Comparison of ENCODE assay signal across 11 cellular contexts in the genomic region with DNA sequence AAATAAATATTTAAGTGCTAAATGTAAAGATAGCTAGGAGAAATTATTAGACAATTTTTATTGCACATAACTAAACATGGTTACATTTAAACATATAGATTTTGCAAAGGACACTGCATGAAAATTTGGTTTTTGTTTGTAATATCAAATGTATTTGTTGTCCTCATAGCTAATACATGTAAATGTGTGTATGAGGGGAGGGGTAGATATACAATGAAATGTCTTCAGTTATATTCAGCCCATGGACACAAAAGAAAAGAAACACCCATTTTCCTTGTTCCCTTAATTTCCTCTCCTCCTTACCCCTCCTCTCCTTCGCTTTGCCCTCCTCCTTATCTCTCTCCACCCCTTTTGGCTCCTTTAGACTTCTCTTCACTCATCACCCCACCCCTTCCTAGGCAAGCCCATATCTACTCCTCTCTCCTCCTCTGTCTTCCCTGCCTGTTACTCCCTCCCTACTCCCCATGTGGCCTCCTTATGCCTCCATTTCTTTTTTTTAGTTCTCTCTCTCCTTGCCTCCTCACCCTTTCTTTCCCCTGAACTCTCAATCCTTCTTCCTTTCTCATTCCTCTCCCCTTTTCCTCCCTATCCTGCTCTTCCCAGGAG. TPM values are rescaled to one million over a fixed set of nuclear protein-coding genes. Genes with fewer than 3 reads are reported as not detected.
DNase-seq lines count a peak whose midpoint lies in the region; ATAC-seq and TF ChIP-seq lines count a peak whose summit lies in the region.
"Had no signal": no experiment of that assay in that cellular context is flagged by ENCODE, and none has a peak within 500 bp of the region (broad histone marks: within the 10 kb centered on the region; RNA-seq: fewer than 3 reads in every experiment).

No MANE protein-coding gene starts in this region.

- CTCF ChIA-PET in AG04450 (lab: Charles Lee) = interaction anchor here (1.2 to 4.9 kb wide), 7 partner anchors 9 to 450 kb away, joined by 3 to 101 read pairs (median 5); no protein-coding TSS in a partner anchor

- H3K9me3 ChIP-seq in AG04450 (ENCODE audit: control insufficient read depth, insufficient read depth, low read length) (no peaks in the 10 kb centered on the region), gastroesophageal sphincter (no peaks in the 10 kb centered on the region)

- 7 to 15% methylated on average over 1 of the region's 1 CpG for WGBS in gastroesophageal sphincter (ENCODE audit: low coverage in 1 of 2), 2 donors

- peak; percentile 26 to 30 for TF ChIP-seq POLR2A in gastroesophageal sphincter (IDR thresholded peaks at IDR 0.05)
- no peak for TF ChIP-seq POLR2A in GM18505 (IDR thresholded peaks at IDR 0.05; ENCODE audit: borderline replicate concordance, extremely low read depth, insufficient read depth, insufficient read length)

- peaks cover 0 to 45% (median 8%) of the 10 kb centered on the region in 3 donors for H3K4me1 ChIP-seq in gastroesophageal sphincter

- no peaks in the 10 kb centered on the region for H3K27me3 ChIP-seq in AG04450 (ENCODE audit: control insufficient read depth, insufficient read depth, low read length)
- H3K27me3 ChIP-seq in gastroesophageal sphincter = no peaks in the 10 kb centered on the region

- H3K36me3 ChIP-seq in gastroesophageal sphincter = no peaks in the 10 kb centered on the region

- peak overlapping the region; percentile 69 for H3K4me3 ChIP-seq in AG04450 (ENCODE audit: low read depth, low read length)
- peak overlapping the region; percentile 54 to 98 for H3K4me3 ChIP-seq in gastroesophageal sphincter

- TF ChIP-seq EP300 in gastroesophageal sphincter (IDR thresholded peaks at IDR 0.05) = no peak

- TF ChIP-seq CTCF in AG04450 (IDR thresholded peaks at IDR 0.05; ENCODE audit: low read depth, low read length) (no peak), gastroesophageal sphincter (IDR thresholded peaks at IDR 0.05) (no peak), GM10266 (IDR thresholded peaks at IDR 0.05; ENCODE audit: control insufficient read depth, insufficient read depth, low read depth, missing control alignments) (no peak)

- ATAC-seq in gastroesophageal sphincter = peak; percentile 91
- ATAC-seq in GM18505 (IDR thresholded peaks at IDR 0.05; ENCODE audit: unreplicated experiment) = no peak
- ATAC-seq: activated T-cell treated with anti-CD3 and anti-CD28 coated beads, Interleukin-2, amount 50 U/mL, for 4 hours had no signal

- POLR2A ChIA-PET in AG04450 (lab: Yijun Ruan, JAX) = interaction anchor here (1.1 kb wide), 1 partner anchor 177 kb away, joined by 3 read pairs; no protein-coding TSS in a partner anchor

- DNase-seq in AG04450 (ENCODE audit: low read depth, low spot score) (peak; percentile 80), non-pigmented ciliary epithelial cell (ENCODE audit: low read depth) (peak; percentile 67), GM10266 (ENCODE audit: extremely low spot score) (no peak), NCI-H1092 treated with DMSO at 0.1 percent for 48 hours (lab: John Stamatoyannopoulos, UW) (no peak)
- DNase-seq in stimulated activated CD4-positive, alpha-beta T cell treated with anti-CD3 and anti-CD28 coated beads, Interleukin-2, amount 100 ng/mL, for 24 hours = no peak
- DNase-seq: activated T-cell treated with anti-CD3 and anti-CD28 coated beads, Interleukin-2, amount 50 U/mL, for 4 hours; CD4-positive, CD25-positive, alpha-beta regulatory T cell had no signal

- H3K27ac ChIP-seq in AG04450 (ENCODE audit: low read depth, low read length) (peak overlapping the region; percentile 53), gastroesophageal sphincter (peak overlapping the region; percentile 83 to 97 (median 86))

TF ChIP-seq in PFSK-1, 5 proteins besides CTCF, POLR2A, EP300 and RAD21:
- TF ChIP-seq POLR2AphosphoS5 (IDR thresholded peaks at IDR 0.05; ENCODE audit: low read depth, low read length) (peak; percentile 75), TAF1 (IDR thresholded peaks at IDR 0.05; ENCODE audit: borderline replicate concordance, insufficient read depth, low read length) (no peak), FOXP2 (optimal IDR thresholded peaks at IDR 0.05; ENCODE audit: borderline replicate concordance, extremely low read depth, extremely low read length, insufficient read depth) (no peak), SIN3A (IDR thresholded peaks at IDR 0.05; ENCODE audit: borderline replicate concordance, insufficient read depth, low read length) (no peak)
- TF ChIP-seq, protein P1, sequence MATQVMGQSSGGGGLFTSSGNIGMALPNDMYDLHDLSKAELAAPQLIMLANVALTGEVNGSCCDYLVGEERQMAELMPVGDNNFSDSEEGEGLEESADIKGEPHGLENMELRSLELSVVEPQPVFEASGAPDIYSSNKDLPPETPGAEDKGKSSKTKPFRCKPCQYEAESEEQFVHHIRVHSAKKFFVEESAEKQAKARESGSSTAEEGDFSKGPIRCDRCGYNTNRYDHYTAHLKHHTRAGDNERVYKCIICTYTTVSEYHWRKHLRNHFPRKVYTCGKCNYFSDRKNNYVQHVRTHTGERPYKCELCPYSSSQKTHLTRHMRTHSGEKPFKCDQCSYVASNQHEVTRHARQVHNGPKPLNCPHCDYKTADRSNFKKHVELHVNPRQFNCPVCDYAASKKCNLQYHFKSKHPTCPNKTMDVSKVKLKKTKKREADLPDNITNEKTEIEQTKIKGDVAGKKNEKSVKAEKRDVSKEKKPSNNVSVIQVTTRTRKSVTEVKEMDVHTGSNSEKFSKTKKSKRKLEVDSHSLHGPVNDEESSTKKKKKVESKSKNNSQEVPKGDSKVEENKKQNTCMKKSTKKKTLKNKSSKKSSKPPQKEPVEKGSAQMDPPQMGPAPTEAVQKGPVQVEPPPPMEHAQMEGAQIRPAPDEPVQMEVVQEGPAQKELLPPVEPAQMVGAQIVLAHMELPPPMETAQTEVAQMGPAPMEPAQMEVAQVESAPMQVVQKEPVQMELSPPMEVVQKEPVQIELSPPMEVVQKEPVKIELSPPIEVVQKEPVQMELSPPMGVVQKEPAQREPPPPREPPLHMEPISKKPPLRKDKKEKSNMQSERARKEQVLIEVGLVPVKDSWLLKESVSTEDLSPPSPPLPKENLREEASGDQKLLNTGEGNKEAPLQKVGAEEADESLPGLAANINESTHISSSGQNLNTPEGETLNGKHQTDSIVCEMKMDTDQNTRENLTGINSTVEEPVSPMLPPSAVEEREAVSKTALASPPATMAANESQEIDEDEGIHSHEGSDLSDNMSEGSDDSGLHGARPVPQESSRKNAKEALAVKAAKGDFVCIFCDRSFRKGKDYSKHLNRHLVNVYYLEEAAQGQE (IDR thresholded peaks at IDR 0.05; ENCODE audit: insufficient read depth in 1 of 2, low read depth in 2 of 2, low read length in 2 of 2) = no peak

RNA-seq across cellular contexts. Expression of gene COL3A1, which starts 1.4 kb away (rescaled TPM):
- polyA plus RNA-seq in AG04450 (2011; rRNA removed) = 1,314 and 1,396 TPM in 2 replicates
- 1,277 and 1,281 TPM in 2 replicates for polyA minus RNA-seq in AG04450 (2011; rRNA and poly(A)+ RNA removed)
- 15.0 TPM for polyA plus RNA-seq in PFSK-1 (2012; ENCODE audit: insufficient read length, low read depth)
- 100 to 1,000 TPM; 211 to 408 (median 347) TPM for total RNA-seq in gastroesophageal sphincter
- total RNA-seq: CD4-positive, CD25-positive, alpha-beta regulatory T cell; HT1080 had no signal
- polyA plus RNA-seq: CD4-positive, CD25-positive, alpha-beta regulatory T cell had no signal

Comparison
In these comparisons a context has a peak if more than half of its experiments do, and no peak if none do; other contexts are left out.
1. DNase-seq: peak in AG04450 (single experiment) and non-pigmented ciliary epithelial cell (single experiment); none in stimulated activated CD4-positive, alpha-beta T cell treated with anti-CD3 and anti-CD28 coated beads, Interleukin-2, amount 100 ng/mL, for 24 hours (0 of 2), GM10266 (single experiment) and NCI-H1092 treated with DMSO at 0.1 percent for 48 hours (single experiment).